33 cellular contexts compared by ENCODE assay signal in genomic region chr15:100154338-100154737, GRCh38.
"Had no signal": no experiment of that assay in that cellular context is flagged by ENCODE, and none has a peak within 500 bp of the region (broad histone marks: within the 10 kb centered on the region; RNA-seq: fewer than 3 reads in every experiment).

No MANE protein-coding gene starts in this region.

- H3K36me3 ChIP-seq: brain microvascular endothelial cell, WERI-Rb-1 had no signal

- DNase-seq: activated CD4-positive, alpha-beta memory T cell treated with anti-CD3 and anti-CD28 coated beads, Interleukin-2, amount 10 ng/mL, durations not matched to agents 7 days and 5 days; activated CD4-positive, alpha-beta T cell treated with anti-CD3 and anti-CD28 coated beads for 1 hour; activated CD4-positive, alpha-beta T cell treated with anti-CD3 and anti-CD28 coated beads for 4 hours; activated CD4-positive, alpha-beta T cell treated with anti-CD3 and anti-CD28 coated beads, Interleukin-2, amount 10 ng/mL, durations not matched to agents 7 days and 5 days; activated CD4-positive, alpha-beta T cell treated with anti-CD3 and anti-CD28 coated beads, Interleukin-2, amount 50 U/mL, for 4 hours; activated CD4-positive, CD25-positive, alpha-beta regulatory T cell; activated CD8-positive, alpha-beta memory T cell treated with anti-CD3 and anti-CD28 coated beads, Interleukin-2, amount 50 U/mL, for 48 hours; activated gamma-delta T cell; activated naive CD4-positive, alpha-beta T cell treated with anti-CD3 and anti-CD28 coated beads, Interleukin-2, amount 50 U/mL, for 16 hours; activated naive CD4-positive, alpha-beta T cell treated with Interleukin-2 at 50 U/mL for 16 hours; activated T-cell treated with anti-CD3 and anti-CD28 coated beads for 4 hours; activated T-cell treated with anti-CD3 and anti-CD28 coated beads, Interleukin-2, amount 50 U/mL, for 24 hours; activated T-cell treated with anti-CD3 and anti-CD28 coated beads, Interleukin-2, amount 50 U/mL, for 72 hours; amniotic stem cell; anterior cingulate cortex; brain microvascular endothelial cell; caudate nucleus; cortex of kidney; dermis blood vessel endothelial cell; effector CD4-positive, alpha-beta T cell; effector memory CD8-positive, alpha-beta T cell; esophagus squamous epithelium; foreskin melanocyte; T-helper 1 cell; T-helper 17 cell; T1000; WERI-Rb-1 had no signal

- H3K4me1 ChIP-seq: esophagus squamous epithelium, gastroesophageal sphincter had no signal

- H3K27me3 ChIP-seq: brain microvascular endothelial cell, esophagus squamous epithelium, gastroesophageal sphincter had no signal

- FAIRE-seq: astrocyte, colon, endometrium, endothelial cell of umbilical vein had no signal

- ATAC-seq: effector memory CD8-positive, alpha-beta T cell; T-helper 17 cell had no signal

- H3K27ac ChIP-seq: brain microvascular endothelial cell, epithelial cell of prostate, gastroesophageal sphincter, WERI-Rb-1 had no signal

- H3K4me3 ChIP-seq: esophagus squamous epithelium, gastroesophageal sphincter had no signal
